20 cellular contexts compared by ENCODE assay signal in genomic region chr14:29092121-29092520, GRCh38.
"Had no signal": no experiment of that assay in that cellular context is flagged by ENCODE, and none has a peak within 500 bp of the region (broad histone marks: within the 10 kb centered on the region; RNA-seq: fewer than 3 reads in every experiment).

No MANE protein-coding gene starts in this region.

- H3K27me3 ChIP-seq: colonic mucosa, esophagus squamous epithelium, heart right ventricle, pancreas, right lobe of liver, suprapubic skin, thyroid gland, vagina had no signal

- H3K27ac ChIP-seq: colonic mucosa, esophagus squamous epithelium, heart right ventricle, pancreas, right lobe of liver, suprapubic skin, thyroid gland, vagina had no signal

- DNase-seq: colonic mucosa; effector memory CD8-positive, alpha-beta T cell; erythroblast; esophagus squamous epithelium; foreskin melanocyte; glutamatergic neuron; heart right ventricle; immature natural killer cell; natural killer cell; occipital lobe; pancreas; right lobe of liver; small intestine; stimulated activated CD4-positive, alpha-beta T cell treated with anti-CD3 and anti-CD28 coated beads, Interleukin-15, amount 100 ng/mL, for 24 hours; stimulated activated CD4-positive, alpha-beta T cell treated with anti-CD3 and anti-CD28 coated beads, Interleukin-2, amount 100 ng/mL, for 48 hours; stimulated activated naive B cell treated with anti-CD40 and anti-IgM and Interleukin-4, amounts not matched to agents 10 μg/mL and 1 μg/mL and 100 μg/mL, for 72 hours; thyroid gland; trophoblast cell had no signal
